ENCODE assay signal across 1 cellular context in genomic region chr17:8893621-8894020, GRCh38.
TF ChIP-seq lines count a peak whose summit lies in the region.

No MANE protein-coding gene starts in this region.

TF ChIP-seq in GM12878, 131 proteins besides CTCF, POLR2A, EP300 and RAD21:
- TF ChIP-seq RFX5 (IDR thresholded peaks at IDR 0.05; ENCODE audit: low read depth, low read length) = no peak
- no peak for TF ChIP-seq BHLHE40 (IDR thresholded peaks at IDR 0.05; ENCODE audit: borderline replicate concordance in 1 of 2, low read depth in 2 of 2, low read length in 1 of 2)
- TF ChIP-seq, protein P1, sequence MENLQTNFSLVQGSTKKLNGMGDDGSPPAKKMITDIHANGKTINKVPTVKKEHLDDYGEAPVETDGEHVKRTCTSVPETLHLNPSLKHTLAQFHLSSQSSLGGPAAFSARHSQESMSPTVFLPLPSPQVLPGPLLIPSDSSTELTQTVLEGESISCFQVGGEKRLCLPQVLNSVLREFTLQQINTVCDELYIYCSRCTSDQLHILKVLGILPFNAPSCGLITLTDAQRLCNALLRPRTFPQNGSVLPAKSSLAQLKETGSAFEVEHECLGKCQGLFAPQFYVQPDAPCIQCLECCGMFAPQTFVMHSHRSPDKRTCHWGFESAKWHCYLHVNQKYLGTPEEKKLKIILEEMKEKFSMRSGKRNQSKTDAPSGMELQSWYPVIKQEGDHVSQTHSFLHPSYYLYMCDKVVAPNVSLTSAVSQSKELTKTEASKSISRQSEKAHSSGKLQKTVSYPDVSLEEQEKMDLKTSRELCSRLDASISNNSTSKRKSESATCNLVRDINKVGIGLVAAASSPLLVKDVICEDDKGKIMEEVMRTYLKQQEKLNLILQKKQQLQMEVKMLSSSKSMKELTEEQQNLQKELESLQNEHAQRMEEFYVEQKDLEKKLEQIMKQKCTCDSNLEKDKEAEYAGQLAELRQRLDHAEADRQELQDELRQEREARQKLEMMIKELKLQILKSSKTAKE (IDR thresholded peaks at IDR 0.05; ENCODE audit: low read depth, poor library complexity, severe bottlenecking) = no peak
- no peak for TF ChIP-seq BRCA1 (IDR thresholded peaks at IDR 0.05; ENCODE audit: low read depth, low read length)
- no peak for TF ChIP-seq SRF (IDR thresholded peaks at IDR 0.05; ENCODE audit: low read depth in 2 of 2, low read length in 2 of 2)
TF ChIP-seq in GM12878: peak in this region for 0.
